In the genomic region with DNA sequence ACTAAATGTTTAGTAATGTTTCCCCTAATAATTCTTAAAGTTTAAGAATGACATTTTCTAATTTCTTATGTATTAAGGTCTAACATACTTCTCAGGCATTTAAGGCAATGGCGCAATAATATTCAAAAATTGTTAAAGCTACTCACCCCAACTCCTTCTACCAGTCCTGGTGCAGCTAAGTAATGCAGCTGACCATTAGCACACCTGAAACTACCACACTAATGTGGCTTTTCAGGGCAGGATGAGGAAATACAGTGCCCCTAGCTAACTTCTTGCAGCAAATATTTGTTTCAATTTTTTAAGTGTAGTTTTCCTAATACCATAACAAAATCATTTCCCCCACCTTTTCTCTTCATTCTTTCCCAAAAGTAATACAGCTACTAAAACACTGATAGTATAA, we compare ENCODE assay signal across 24 cellular contexts.
"Had no signal": no experiment of that assay in that cellular context is flagged by ENCODE, and none has a peak within 500 bp of the region (broad histone marks: within the 10 kb centered on the region; RNA-seq: fewer than 3 reads in every experiment).

No MANE protein-coding gene starts in this region.

- H3K4me2 ChIP-seq: hepatocyte had no signal

- H3K9me3 ChIP-seq: colonic mucosa, esophagus muscularis mucosa, esophagus squamous epithelium, gastrocnemius medialis, gastroesophageal sphincter, heart left ventricle, heart right ventricle had no signal

- DNase-seq: colonic mucosa; cortex of kidney; dermis blood vessel endothelial cell; dorsolateral prefrontal cortex; effector CD4-positive, alpha-beta T cell; effector memory CD4-positive, alpha-beta T cell; effector memory CD8-positive, alpha-beta T cell; endodermal cell; erythroblast; esophagus squamous epithelium; foreskin fibroblast; foreskin keratinocyte; foreskin melanocyte; gastrocnemius medialis; glutamatergic neuron; head of caudate nucleus; heart left ventricle; heart right ventricle had no signal

- H3K4me1 ChIP-seq: colonic mucosa, esophagus muscularis mucosa, esophagus squamous epithelium, foreskin keratinocyte, gastrocnemius medialis, gastroesophageal sphincter, heart left ventricle, heart right ventricle had no signal

- ATAC-seq: effector memory CD8-positive, alpha-beta T cell; esophagus mucosa; foreskin keratinocyte; gastrocnemius medialis; gastroesophageal sphincter; heart left ventricle; heart right ventricle had no signal

- H3K79me2 ChIP-seq: hepatocyte had no signal

- H3K36me3 ChIP-seq: colonic mucosa, esophagus muscularis mucosa, esophagus squamous epithelium, gastrocnemius medialis, gastroesophageal sphincter, heart left ventricle, heart right ventricle had no signal

- H3K27me3 ChIP-seq: colonic mucosa, dorsolateral prefrontal cortex, esophagus muscularis mucosa, esophagus squamous epithelium, foreskin keratinocyte, gastrocnemius medialis, gastroesophageal sphincter, heart left ventricle, heart right ventricle, hepatocyte had no signal

- H2AFZ ChIP-seq: hepatocyte had no signal

- H3K27ac ChIP-seq: colonic mucosa, coronary artery, dorsolateral prefrontal cortex, epithelial cell of prostate, esophagus muscularis mucosa, esophagus squamous epithelium, foreskin keratinocyte, gastrocnemius medialis, gastroesophageal sphincter, heart left ventricle, heart right ventricle, hepatocyte had no signal

- H3K4me3 ChIP-seq: colonic mucosa, coronary artery, dorsolateral prefrontal cortex, esophagus muscularis mucosa, esophagus squamous epithelium, gastrocnemius medialis, gastroesophageal sphincter, heart left ventricle, heart right ventricle, hepatocyte had no signal
